24 cellular contexts compared by ENCODE assay signal in the genomic region with DNA sequence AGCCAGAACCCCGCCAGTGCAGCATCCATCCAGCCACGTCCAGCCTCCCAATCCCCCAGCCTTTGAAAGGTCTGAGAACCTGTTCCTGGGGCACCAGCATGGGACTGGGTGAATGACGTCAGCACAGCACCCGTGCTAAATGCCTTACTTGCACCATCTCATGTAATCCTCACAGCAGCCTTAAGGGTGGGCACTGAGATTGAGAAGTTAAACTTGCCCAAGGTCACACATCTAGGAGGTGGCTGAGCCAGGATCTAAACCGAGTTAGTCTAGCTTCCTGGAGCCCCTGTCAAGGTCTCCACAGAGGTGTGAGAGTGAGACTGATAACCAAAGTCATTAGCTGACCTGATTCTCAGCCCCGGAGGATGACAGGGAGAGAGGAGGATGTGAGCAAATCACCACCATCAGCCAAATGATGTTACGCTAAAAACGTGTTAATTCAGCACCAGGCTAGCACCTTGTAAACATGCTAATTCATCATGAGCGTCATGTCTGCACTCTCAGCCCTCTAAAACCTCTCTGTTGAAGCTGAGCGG. TPM values are rescaled to one million over a fixed set of nuclear protein-coding genes. Genes with fewer than 3 reads are reported as not detected.
DNase-seq lines count a peak whose midpoint lies in the region; ATAC-seq, FAIRE-seq and TF ChIP-seq lines count a peak whose summit lies in the region.
"Had no signal": no experiment of that assay in that cellular context is flagged by ENCODE, and none has a peak within 500 bp of the region (broad histone marks: within the 10 kb centered on the region; RNA-seq: fewer than 3 reads in every experiment).

No MANE protein-coding gene starts in this region.

- TF ChIP-seq CTCF in K562 (IDR thresholded peaks at IDR 0.05 in 2 of 3, conservative IDR thresholded peaks at IDR 0.05 in 1 of 3; ENCODE audit: insufficient read depth in 2 of 3, low read depth in 1 of 3, low read length in 3 of 3), result no peak
- no peak for TF ChIP-seq CTCF in spleen (IDR thresholded peaks at IDR 0.05 in 8 of 11, conservative IDR thresholded peaks at IDR 0.05 in 3 of 11)
- no peak for TF ChIP-seq CTCF in RWPE1 (conservative IDR thresholded peaks at IDR 0.05; ENCODE audit: low read depth)

- H3K9me1 ChIP-seq in K562 (ENCODE audit: control insufficient read depth, insufficient read depth, low read length), result peaks cover 4% of the 10 kb centered on the region

- H3K27me3 ChIP-seq in K562 (ENCODE audit: control insufficient read depth in 2 of 2, insufficient read depth in 2 of 2, low read length in 2 of 2) (peaks cover 22 to 48% of the 10 kb centered on the region in 2 experiments; a peak in 4 of 5 replicates), spleen (replicated peaks in 1 of 7) (peaks cover 0 to 33% (median 24%) of the 10 kb centered on the region in 7 donors), MG63 (peaks cover 23% of the 10 kb centered on the region)

- in situ Hi-C loops in K562 (cut with MboI), result no loop called here

- no peak for TF ChIP-seq RAD21 in K562 (CRISPR knock-in tag; conservative IDR thresholded peaks at IDR 0.05 in 1 of 2, IDR thresholded peaks at IDR 0.05 in 1 of 2)

- H3K36me3 ChIP-seq in K562 (ENCODE audit: control insufficient read depth, insufficient read depth, low read length), result no peaks in the 10 kb centered on the region
- H3K36me3 ChIP-seq in spleen, result peaks cover 0 to 7% (median 0%) of the 10 kb centered on the region in 6 donors
- H3K36me3 ChIP-seq in MG63, result no peaks in the 10 kb centered on the region
- H3K36me3 ChIP-seq: gastroesophageal sphincter had no signal

- BruUV-seq in K562 (replicated peaks; lab: Mats Ljungman, UMichigan), result no TSS peak

- H4K20me1 ChIP-seq in K562 (replicated peaks; ENCODE audit: control insufficient read depth, insufficient read depth, low read length), result no peaks in the 10 kb centered on the region

- no peak for FAIRE-seq in K562 (lab: Jason Lieb, UNC)
- FAIRE-seq: GM12892 had no signal

- peaks cover 64% of the 10 kb centered on the region for H3K4me1 Mint-ChIP-seq in activated CD8-positive, alpha-beta T cell treated with anti-CD3 and anti-CD28 coated beads, Interleukin-2, amount 10 ng/mL, durations not matched to agents 7 days and 5 days (ENCODE audit: low read depth)

- no peaks in the 10 kb centered on the region for H3K79me2 ChIP-seq in K562 (ENCODE audit: control insufficient read depth, insufficient read depth, low read length)

- TF ChIP-seq EP300 in K562 (IDR thresholded peaks at IDR 0.05; ENCODE audit: low read length), result no peak

- 2% methylated on average over 10 of the region's 10 CpGs for WGBS in K562 (ENCODE audit: insufficient coverage, low coverage, missing lambda C conversion rate)
- 52 to 62% (median 55%) methylated on average over 10 of the region's 10 CpGs for WGBS in spleen, 5 donors

- peak overlapping the region in 1 of 2 experiments; percentile 45; a peak in 1 of 4 replicates for H3K9ac ChIP-seq in K562 (ENCODE audit: insufficient read depth in 1 of 2, low read depth in 2 of 2, low read length in 2 of 2)

- H3K4me3 Mint-ChIP-seq in activated CD8-positive, alpha-beta T cell treated with anti-CD3 and anti-CD28 coated beads, Interleukin-2, amount 10 ng/mL, durations not matched to agents 7 days and 5 days, result peak overlapping the region; percentile 95
- H3K4me3 Mint-ChIP-seq: activated naive CD4-positive, alpha-beta T cell treated with anti-CD3 and anti-CD28 coated beads, Interleukin-2, amount 50 U/mL, for 24 hours; dendritic cell treated with granulocyte-macrophage colony-stimulating factor and Interleukin-4, amounts not matched to agents 40 ng/mL and 50 ng/mL, for 4 days had no signal

- CTCF ChIA-PET in activated CD8-positive, alpha-beta T cell treated with anti-CD3 and anti-CD28 coated beads, Interleukin-2, amount 10 ng/mL, durations not matched to agents 7 days and 5 days (lab: Charles Lee), result interaction anchor here (0.8 to 19.7 kb wide), 6 partner anchors 9 to 40 kb away, joined by 3 to 243 read pairs (median 7); no protein-coding TSS in a partner anchor
- CTCF ChIA-PET in K562 (lab: Yijun Ruan, JAX; ENCODE audit: low intra/inter-chr PET ratio) (no interaction called here), RWPE1 (lab: Yijun Ruan, JAX) (no interaction called here)

- peaks cover 0 to 17% of the 10 kb centered on the region in 2 experiments; a peak in 3 of 5 replicates for H3K4me1 ChIP-seq in K562 (replicated peaks in 1 of 2; ENCODE audit: control insufficient read depth in 2 of 2, insufficient read depth in 2 of 2, low read length in 2 of 2)
- peaks cover 20 to 96% (median 56%) of the 10 kb centered on the region in 6 donors for H3K4me1 ChIP-seq in spleen

- peak overlapping the region; percentile 99 for H3K27ac Mint-ChIP-seq in activated CD8-positive, alpha-beta T cell treated with anti-CD3 and anti-CD28 coated beads, Interleukin-2, amount 10 ng/mL, durations not matched to agents 7 days and 5 days
- H3K27ac Mint-ChIP-seq: activated naive CD4-positive, alpha-beta T cell treated with anti-CD3 and anti-CD28 coated beads, Interleukin-2, amount 50 U/mL, for 24 hours; dendritic cell treated with granulocyte-macrophage colony-stimulating factor and Interleukin-4, amounts not matched to agents 40 ng/mL and 50 ng/mL, for 4 days had no signal

- ATAC-seq in activated CD8-positive, alpha-beta T cell treated with anti-CD3 and anti-CD28 coated beads, Interleukin-2, amount 10 ng/mL, durations not matched to agents 7 days and 5 days, result peak; percentile 66
- ATAC-seq in K562, result peak; percentile 26
- ATAC-seq: gastroesophageal sphincter, HCT116, left ventricle myocardium superior had no signal

- TF ChIP-seq POLR2A in K562 (conservative IDR thresholded peaks at IDR 0.05) (no peak), spleen (IDR thresholded peaks at IDR 0.05) (no peak)

- intact Hi-C loops in K562 (cut with micrococcal nuclease) (no loop called here), spleen (cut with DNase I; ENCODE audit: low total_unique reads) (no loop called here)

- no peak overlapping the region for H3K4me3 ChIP-seq in K562
- no peak overlapping the region for H3K4me3 ChIP-seq in spleen
- no peak overlapping the region for H3K4me3 ChIP-seq in MG63
- H3K4me3 ChIP-seq: gastroesophageal sphincter had no signal

- no peaks in the 10 kb centered on the region for H3K27me3 Mint-ChIP-seq in activated CD8-positive, alpha-beta T cell treated with anti-CD3 and anti-CD28 coated beads, Interleukin-2, amount 10 ng/mL, durations not matched to agents 7 days and 5 days (ENCODE audit: low read depth)

- H3K27ac ChIP-seq in K562 (ENCODE audit: extremely low read depth, low read depth, low read length) (no peak overlapping the region), spleen (peak overlapping the region in 7 of 8 donors; percentile 41 to 86 (median 69)), RWPE1 (no peak overlapping the region)
- H3K27ac ChIP-seq: gastroesophageal sphincter, VCaP had no signal

- peaks cover 76% of the 10 kb centered on the region for H3K36me3 Mint-ChIP-seq in activated CD8-positive, alpha-beta T cell treated with anti-CD3 and anti-CD28 coated beads, Interleukin-2, amount 10 ng/mL, durations not matched to agents 7 days and 5 days (ENCODE audit: low read depth)
- H3K36me3 Mint-ChIP-seq: activated naive CD4-positive, alpha-beta T cell treated with anti-CD3 and anti-CD28 coated beads, Interleukin-2, amount 50 U/mL, for 24 hours had no signal

- DNase-seq in CD1c-positive myeloid dendritic cell (ENCODE audit: extremely low spot score), result peak; percentile 19
- peak; percentile 88 for DNase-seq in activated CD8-positive, alpha-beta T cell treated with anti-CD3 and anti-CD28 coated beads, Interleukin-2, amount 10 ng/mL, durations not matched to agents 7 days and 5 days
- DNase-seq in K562 (ENCODE audit: extremely low read depth in 1 of 4, low spot score in 3 of 4), result no peak
- DNase-seq in spleen, result no peak
- DNase-seq in effector CD4-positive, alpha-beta T cell, result no peak
- DNase-seq in RPMI8226, result no peak
- DNase-seq in RWPE1 (ENCODE audit: low spot score), result no peak
- no peak for DNase-seq in MG63
- DNase-seq: C1 segment of cervical spinal cord, DMS153, KG1, left ventricle myocardium superior, NCI-H1092 treated with DMSO at 0.1 percent for 48 hours, NCI-H2081 treated with DMSO at 0.1 percent for 48 hours, NCI-H510A treated with DMSO at 0.1 percent for 48 hours, occipital lobe, SHP77 had no signal

- H2AFZ ChIP-seq in K562 (ENCODE audit: low read depth, low read length), result peak overlapping the region; percentile 18; the same call in 1 of the 2 replicates

- no peaks in the 10 kb centered on the region for H3K9me3 Mint-ChIP-seq in activated CD8-positive, alpha-beta T cell treated with anti-CD3 and anti-CD28 coated beads, Interleukin-2, amount 10 ng/mL, durations not matched to agents 7 days and 5 days (ENCODE audit: insufficient read depth)
- H3K9me3 Mint-ChIP-seq: activated naive CD4-positive, alpha-beta T cell treated with anti-CD3 and anti-CD28 coated beads, Interleukin-2, amount 50 U/mL, for 24 hours; dendritic cell treated with granulocyte-macrophage colony-stimulating factor and Interleukin-4, amounts not matched to agents 40 ng/mL and 50 ng/mL, for 4 days had no signal

- POLR2A ChIA-PET in activated CD8-positive, alpha-beta T cell treated with anti-CD3 and anti-CD28 coated beads, Interleukin-2, amount 10 ng/mL, durations not matched to agents 7 days and 5 days (lab: Charles Lee), result interaction anchor here (0.5 to 7.9 kb wide), 9 partner anchors 9 to 1229 kb away, joined by 3 to 164 read pairs (median 4); a partner anchor contains a TSS
- POLR2A ChIA-PET in K562 (lab: Yijun Ruan, JAX), result no interaction called here
- POLR2A ChIA-PET in RWPE1 (lab: Yijun Ruan, JAX; ENCODE audit: low non-redundant PET), result no interaction called here

- H3K4me2 ChIP-seq in K562 (ENCODE audit: insufficient read depth, low read length), result no peak overlapping the region; the same call in 1 of the 2 replicates

- no peaks in the 10 kb centered on the region for H3K9me3 ChIP-seq in K562 (replicated peaks; ENCODE audit: control insufficient read depth, insufficient read depth, low read depth, low read length)
- H3K9me3 ChIP-seq in spleen, result no peaks in the 10 kb centered on the region
- H3K9me3 ChIP-seq in MG63, result no peaks in the 10 kb centered on the region
- H3K9me3 ChIP-seq: gastroesophageal sphincter had no signal

RNA-seq across cellular contexts. Expression of a gene that starts 4.6 kb away (rescaled TPM):
- total RNA-seq in activated CD8-positive, alpha-beta T cell treated with anti-CD3 and anti-CD28 coated beads, Interleukin-2, amount 10 ng/mL, durations not matched to agents 7 days and 5 days, result 100 to 1,000 TPM; 667 to 675 TPM
- total RNA-seq in K562 (2011; cell fraction: chromatin; rRNA removed; ENCODE audit: low replicate concordance), result not detected in 2 replicates
- not detected in 2 replicates for total RNA-seq in K562 (2011; cell fraction: nucleolus; rRNA removed)
- total RNA-seq in K562 (2011; cell fraction: nucleoplasm; rRNA removed), result not detected in 2 replicates
- total RNA-seq in K562 (2014; rRNA removed) (not detected in 2 replicates), K562 (2014; rRNA removed; fragmentation: Illumina TruSeq; extraction: Trizol) (not detected in 2 replicates), K562 (2015; rRNA removed; fragmentation: Illumina TruSeq; extraction: Trizol) (not detected in 2 replicates), K562 (2021) (0.07 and 0.20 TPM in 2 replicates), spleen (100 to 1,000 TPM in 4 of 7 donors, 10 to 100 TPM in 3; 91.2 to 182 (median 111) TPM)
- polyA plus RNA-seq in K562 (2011; rRNA removed) (not detected in 2 replicates), K562 (2014; fragmentation: Illumina TruSeq; extraction: Trizol) (not detected in 2 replicates), K562 (2014; fragmentation: Nextera tagmentation; extraction: Ambion mirVana) (not detected), K562 (2014; rRNA removed) (not detected in 2 replicates), spleen (10 to 100 TPM; 14.2 to 47.8 (median 21.4) TPM)
- polyA plus RNA-seq in K562 (2011; cell fraction: cytosol; rRNA removed), result not detected in 2 replicates
- polyA plus RNA-seq in K562 (2011; cell fraction: nucleus; rRNA removed), result not detected in 2 replicates
- not detected in 2 replicates for polyA plus RNA-seq in K562 (2012)
- not detected in 2 replicates for polyA minus RNA-seq in K562 (2011; rRNA and poly(A)+ RNA removed)
- polyA minus RNA-seq in K562 (2011; cell fraction: cytosol; rRNA and poly(A)+ RNA removed), result not detected in 2 replicates
- polyA minus RNA-seq in K562 (2011; cell fraction: nucleus; rRNA and poly(A)+ RNA removed), result not detected in 2 replicates
- total RNA-seq in MG63 (2014; rRNA removed; shearing (Covaris generic); ENCODE audit: low replicate concordance), result not detected in 2 replicates
- total RNA-seq: epithelial cell of proximal tubule had no signal

Comparison
In these comparisons a context has a peak if more than half of its experiments do, and no peak if none do; other contexts are left out.
1. DNase-seq: peak in CD1c-positive myeloid dendritic cell (single experiment) and activated CD8-positive, alpha-beta T cell treated with anti-CD3 and anti-CD28 coated beads, Interleukin-2, amount 10 ng/mL, durations not matched to agents 7 days and 5 days (single experiment); none in K562 (0 of 4), spleen (single experiment), effector CD4-positive, alpha-beta T cell (single experiment), RPMI8226 (single experiment), RWPE1 (single experiment) and MG63 (single experiment).
2. H3K27ac ChIP-seq: peak in spleen (7 of 8); none in K562 (single experiment) and RWPE1 (single experiment).
3. RNA of a gene that starts 4.6 kb away (total RNA-seq): 667 to 675 TPM in activated CD8-positive, alpha-beta T cell treated with anti-CD3 and anti-CD28 coated beads, Interleukin-2, amount 10 ng/mL, durations not matched to agents 7 days and 5 days and 91.2 to 182 TPM in spleen; 0.07 to 0.20 TPM in K562 and not detected in MG63; every median in the first group is over 10 times any median in the second.